In genomic region chr12:131896080-131896810, GRCh38 we compare ENCODE assay signal across 1 cellular context.
A peak's percentile ranks its signal among the peaks of the same experiment; 100 is the strongest.
TF ChIP-seq lines count a peak whose summit lies in the region.

No MANE protein-coding gene starts in this region.

TF ChIP-seq in HepG2, 621 proteins besides CTCF, POLR2A, EP300 and RAD21 (continued from another document and continues in another):
- peak; percentile 61; the same call in 1 of the 2 replicates for TF ChIP-seq ZNF451 (CRISPR knock-in tag; IDR thresholded peaks at IDR 0.05)
- TF ChIP-seq NFE2L1 (CRISPR knock-in tag; IDR thresholded peaks at IDR 0.05; ENCODE audit: borderline replicate concordance) = peak; percentile 81; the same call in 1 of the 2 replicates
- TF ChIP-seq MTF2 (CRISPR knock-in tag; IDR thresholded peaks at IDR 0.05; ENCODE audit: borderline replicate concordance) = no peak
- no peak for TF ChIP-seq ATF1 (CRISPR knock-in tag; IDR thresholded peaks at IDR 0.05)
- no peak for TF ChIP-seq ZNF432 (CRISPR knock-in tag; IDR thresholded peaks at IDR 0.05; ENCODE audit: borderline replicate concordance)
- no peak for TF ChIP-seq SSRP1 (CRISPR knock-in tag; IDR thresholded peaks at IDR 0.05)
- no peak for TF ChIP-seq MED13 (CRISPR knock-in tag; IDR thresholded peaks at IDR 0.05)
- TF ChIP-seq ZNF207 (IDR thresholded peaks at IDR 0.05; ENCODE audit: borderline replicate concordance) = no peak
- TF ChIP-seq POGZ (CRISPR knock-in tag; IDR thresholded peaks at IDR 0.05) = peak; percentile 38; the same call in 1 of the 2 replicates
- 0 out of 2 replicates have a peak, but pooled peaks have one; percentile 40 for TF ChIP-seq DNMT3B (CRISPR knock-in tag; conservative IDR thresholded peaks at IDR 0.05)
- TF ChIP-seq ZNF180 (CRISPR knock-in tag; IDR thresholded peaks at IDR 0.05; ENCODE audit: borderline replicate concordance, low read depth) = no peak
- TF ChIP-seq SATB2 (CRISPR knock-in tag; IDR thresholded peaks at IDR 0.05) = no peak
- TF ChIP-seq AHR (CRISPR knock-in tag; IDR thresholded peaks at IDR 0.05) = no peak; the same call in 1 of the 2 replicates
- TF ChIP-seq ZNF619 (CRISPR knock-in tag; IDR thresholded peaks at IDR 0.05) = no peak; the same call in 1 of the 2 replicates
- no peak; the same call in 1 of the 2 replicates for TF ChIP-seq FOXP4 (CRISPR knock-in tag; IDR thresholded peaks at IDR 0.05)
- TF ChIP-seq ZNF407 (CRISPR knock-in tag; IDR thresholded peaks at IDR 0.05; ENCODE audit: not compliant biosample characterization) = no peak
- no peak for TF ChIP-seq CSRNP2 (CRISPR knock-in tag; conservative IDR thresholded peaks at IDR 0.05; ENCODE audit: low read depth)
- no peak for TF ChIP-seq NAIF1 (CRISPR knock-in tag; IDR thresholded peaks at IDR 0.05; ENCODE audit: borderline replicate concordance)
- no peak for TF ChIP-seq ZNF597 (CRISPR knock-in tag; IDR thresholded peaks at IDR 0.05)
- TF ChIP-seq IKZF5 (CRISPR knock-in tag; IDR thresholded peaks at IDR 0.05) = no peak; the same call in none of the 2 replicates
- no peak for TF ChIP-seq ZSCAN22 (CRISPR knock-in tag; IDR thresholded peaks at IDR 0.05)
- no peak for TF ChIP-seq IKZF4 (CRISPR knock-in tag; IDR thresholded peaks at IDR 0.05; ENCODE audit: borderline replicate concordance, low read depth, not compliant biosample characterization)
- no peak for TF ChIP-seq MIER2 (CRISPR knock-in tag; IDR thresholded peaks at IDR 0.05)
- peak; percentile 68 for TF ChIP-seq NFYB (CRISPR knock-in tag; IDR thresholded peaks at IDR 0.05)
- TF ChIP-seq ARNT (IDR thresholded peaks at IDR 0.05) = no peak
- 0 out of 2 replicates have a peak, but pooled peaks have one; percentile 6 for TF ChIP-seq HOXA3 (CRISPR knock-in tag; IDR thresholded peaks at IDR 0.05)
- no peak for TF ChIP-seq CHD4 (IDR thresholded peaks at IDR 0.05; ENCODE audit: borderline replicate concordance, low read length)
- peak; percentile 43; the same call in 1 of the 2 replicates for TF ChIP-seq CSRNP1 (CRISPR knock-in tag; IDR thresholded peaks at IDR 0.05)
- TF ChIP-seq MXI1 (IDR thresholded peaks at IDR 0.05; ENCODE audit: borderline replicate concordance, low read depth, low read length) = peak; percentile 94; the same call in 2 of the 3 replicates
- 0 out of 2 replicates have a peak, but pooled peaks have one; percentile 23 for TF ChIP-seq MYC (CRISPR knock-in tag; IDR thresholded peaks at IDR 0.05; ENCODE audit: borderline replicate concordance)
- peak; percentile 36; the same call in 1 of the 2 replicates for TF ChIP-seq HIC2 (CRISPR knock-in tag; IDR thresholded peaks at IDR 0.05; ENCODE audit: low read depth)
- TF ChIP-seq ETV6 (CRISPR knock-in tag; conservative IDR thresholded peaks at IDR 0.05) = no peak
- 0 out of 2 replicates have a peak, but pooled peaks have one; percentile 75 for TF ChIP-seq ZNF816 (CRISPR knock-in tag; IDR thresholded peaks at IDR 0.05; ENCODE audit: borderline replicate concordance)
- peak; percentile 86; the same call in 1 of the 2 replicates for TF ChIP-seq ZNF329 (CRISPR knock-in tag; IDR thresholded peaks at IDR 0.05; ENCODE audit: low read depth)
- no peak for TF ChIP-seq ZNF770 (CRISPR knock-in tag; IDR thresholded peaks at IDR 0.05)
- 0 out of 2 replicates have a peak, but pooled peaks have one; percentile 53 for TF ChIP-seq ZNF552 (CRISPR knock-in tag; IDR thresholded peaks at IDR 0.05; ENCODE audit: borderline replicate concordance)
- TF ChIP-seq HDAC1 (CRISPR knock-in tag; IDR thresholded peaks at IDR 0.05) = peak; percentile 95
- peak; percentile 52 for TF ChIP-seq RARA (CRISPR knock-in tag; IDR thresholded peaks at IDR 0.05)
- TF ChIP-seq TFDP2 (CRISPR knock-in tag; IDR thresholded peaks at IDR 0.05) = peak; percentile 35; the same call in 1 of the 2 replicates
- no peak for TF ChIP-seq POLR2AphosphoS2 (IDR thresholded peaks at IDR 0.05; ENCODE audit: low read depth, low read length)
